Comparison of ENCODE assay signal across 29 cellular contexts in the genomic region with DNA sequence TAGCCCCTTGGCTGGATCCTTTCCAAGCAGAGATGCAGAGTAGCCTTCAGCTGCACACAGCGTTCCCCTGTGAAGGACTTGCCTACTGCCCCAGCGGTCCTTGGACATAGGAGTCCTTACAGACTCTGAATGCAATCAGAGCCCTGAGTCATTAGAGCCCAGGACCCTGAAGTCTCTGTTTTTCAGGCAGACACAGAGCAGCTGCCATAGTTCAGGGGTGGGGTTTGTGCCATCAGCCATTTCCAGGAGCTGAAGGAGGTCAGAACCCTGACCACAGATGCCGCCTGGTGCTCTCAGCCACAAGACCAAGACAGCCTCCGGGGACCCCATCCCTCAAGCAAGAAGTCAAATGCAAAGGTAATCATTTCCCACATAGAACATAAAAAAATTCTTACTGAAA. TPM values are rescaled to one million over a fixed set of nuclear protein-coding genes. Genes with fewer than 3 reads are reported as not detected.
"Had no signal": no experiment of that assay in that cellular context is flagged by ENCODE, and none has a peak within 500 bp of the region (broad histone marks: within the 10 kb centered on the region; RNA-seq: fewer than 3 reads in every experiment).

No MANE protein-coding gene starts in this region.

- DNase-seq: activated CD4-positive, alpha-beta T cell treated with anti-CD3 and anti-CD28 coated beads, Interleukin-2, amount 50 U/mL, for 48 hours; activated CD8-positive, alpha-beta memory T cell treated with anti-CD3 and anti-CD28 coated beads, Interleukin-2, amount 50 U/mL, for 48 hours; activated naive CD4-positive, alpha-beta T cell treated with Interleukin-2 at 50 U/mL for 16 hours; activated naive CD8-positive, alpha-beta T cell treated with anti-CD3 and anti-CD28 coated beads for 36 hours; activated T-cell treated with anti-CD3 and anti-CD28 coated beads, Interleukin-2, amount 50 U/mL, for 4 hours; effector CD4-positive, alpha-beta T cell; heart right ventricle; natural killer cell; stimulated activated CD4-positive, alpha-beta T cell treated with anti-CD3 and anti-CD28 coated beads, Interleukin-1b, Interleukin-23, amount 100 ng/mL, for 48 hours; stimulated activated naive CD8-positive, alpha-beta T cell treated with anti-CD3 and anti-CD28 coated beads, Interleukin-15, amount 100 ng/mL, for 72 hours; T-helper 9 cell; transverse colon; uterus had no signal

- H3K27me3 ChIP-seq: transverse colon, uterus had no signal

- H3K27ac Mint-ChIP-seq: activated naive CD8-positive, alpha-beta T cell treated with anti-CD3 and anti-CD28 coated beads for 36 hours; activated T-helper 2 cell treated with anti-CD3 and anti-CD28 coated beads, Interferon-gamma antibody, Interleukin-2, Interleukin-4, amounts not matched to agents 10 μg/mL and 5 μg/mL and 100 μg/mL, durations not matched to agents 14 hours and 24 hours and 36 hours; natural killer cell; stimulated activated effector memory CD8-positive, alpha-beta T cell treated with anti-CD3 and anti-CD28 coated beads, Interleukin-12 subunit alpha, Interleukin-12 subunit beta, amount 100 ng/mL, for 72 hours; stimulated activated naive CD8-positive, alpha-beta T cell treated with anti-CD3 and anti-CD28 coated beads, Interleukin-15, amount 100 ng/mL, for 72 hours; WTC11 had no signal

- ATAC-seq: activated T-cell treated with anti-CD3 and anti-CD28 coated beads, Interleukin-2, amount 50 U/mL, for 4 hours; heart right ventricle; natural killer cell; stimulated activated effector memory CD8-positive, alpha-beta T cell treated with anti-CD3 and anti-CD28 coated beads, Interleukin-12 subunit alpha, Interleukin-12 subunit beta, amount 100 ng/mL, for 72 hours; stimulated activated naive CD8-positive, alpha-beta T cell treated with anti-CD3 and anti-CD28 coated beads, Interleukin-15, amount 100 ng/mL, for 72 hours; WTC11 had no signal

- H3K27ac ChIP-seq: breast epithelium, coronary artery, heart right ventricle, prostate gland, skin epidermis, suprapubic skin, transverse colon, uterus had no signal

- H3K4me1 ChIP-seq: breast epithelium had no signal

- H3K36me3 Mint-ChIP-seq: activated naive CD8-positive, alpha-beta T cell treated with anti-CD3 and anti-CD28 coated beads for 36 hours; natural killer cell; stimulated activated effector memory CD8-positive, alpha-beta T cell treated with anti-CD3 and anti-CD28 coated beads, Interleukin-12 subunit alpha, Interleukin-12 subunit beta, amount 100 ng/mL, for 72 hours; WTC11 had no signal

- H3K36me3 ChIP-seq: breast epithelium, heart right ventricle, prostate gland, suprapubic skin, transverse colon, uterus had no signal

- H3K4me3 ChIP-seq: breast epithelium, coronary artery, lung, prostate gland, skin epidermis, suprapubic skin, transverse colon, uterus had no signal

- H3K9me3 ChIP-seq: breast epithelium, heart right ventricle, prostate gland, suprapubic skin, transverse colon, uterus had no signal

- H3K9me3 Mint-ChIP-seq: activated naive CD8-positive, alpha-beta T cell treated with anti-CD3 and anti-CD28 coated beads for 36 hours; activated T-cell treated with anti-CD3 and anti-CD28 coated beads, Interleukin-2, amount 50 U/mL, for 4 hours; activated T-helper 2 cell treated with anti-CD3 and anti-CD28 coated beads, Interferon-gamma antibody, Interleukin-2, Interleukin-4, amounts not matched to agents 10 μg/mL and 5 μg/mL and 100 μg/mL, durations not matched to agents 14 hours and 24 hours and 36 hours; central memory CD8-positive, alpha-beta T cell; natural killer cell; stimulated activated effector memory CD8-positive, alpha-beta T cell treated with anti-CD3 and anti-CD28 coated beads, Interleukin-12 subunit alpha, Interleukin-12 subunit beta, amount 100 ng/mL, for 72 hours; stimulated activated naive CD8-positive, alpha-beta T cell treated with anti-CD3 and anti-CD28 coated beads, Interleukin-15, amount 100 ng/mL, for 72 hours; WTC11 had no signal

- H3K4me3 Mint-ChIP-seq: activated naive CD8-positive, alpha-beta T cell treated with anti-CD3 and anti-CD28 coated beads for 36 hours; activated T-cell treated with anti-CD3 and anti-CD28 coated beads, Interleukin-2, amount 50 U/mL, for 4 hours; central memory CD8-positive, alpha-beta T cell; natural killer cell; stimulated activated effector memory CD8-positive, alpha-beta T cell treated with anti-CD3 and anti-CD28 coated beads, Interleukin-12 subunit alpha, Interleukin-12 subunit beta, amount 100 ng/mL, for 72 hours; stimulated activated naive CD8-positive, alpha-beta T cell treated with anti-CD3 and anti-CD28 coated beads, Interleukin-15, amount 100 ng/mL, for 72 hours; WTC11 had no signal

- FAIRE-seq: endometrium, keratinocyte had no signal

RNA-seq across cellular contexts. Expression of gene WDFY4, which starts 32.8 kb away (rescaled TPM):
- total RNA-seq: epithelial cell of proximal tubule, fibroblast of villous mesenchyme had no signal

RNA-seq across cellular contexts. Expression of gene ARHGAP22, which starts 47.0 kb away (rescaled TPM):
- total RNA-seq: activated CD8-positive, alpha-beta memory T cell treated with anti-CD3 and anti-CD28 coated beads for 36 hours; activated naive CD8-positive, alpha-beta T cell treated with anti-CD3 and anti-CD28 coated beads for 36 hours; T-helper 1 cell treated with Interleukin-12 subunit alpha and Interleukin-12 subunit beta and Interleukin-4 antibody, amounts not matched to agents 30 ng/mL and 1 ng/mL, for 36 hours had no signal
